Comparison of ENCODE assay signal across 8 cellular contexts in genomic region chr20:63893999-63894357, GRCh38.
DNase-seq lines count a peak whose midpoint lies in the region; TF ChIP-seq lines count a peak whose summit lies in the region.

No MANE protein-coding gene starts in this region.

- no peak overlapping the region for H3K27ac ChIP-seq in BLaER1

- TF ChIP-seq CTCF in nephron (IDR thresholded peaks at IDR 0.05; ENCODE audit: unreplicated experiment in 3 of 3): no peak

- peaks cover 58% of the 10 kb centered on the region for H3K4me1 Mint-ChIP-seq in dendritic cell treated with granulocyte-macrophage colony-stimulating factor and Interleukin-4, amounts not matched to agents 40 ng/mL and 50 ng/mL, for 4 days (ENCODE audit: low read depth)
- H3K4me1 Mint-ChIP-seq in nephron: peaks cover 31% of the 10 kb centered on the region

- H3K4me3 ChIP-seq in BLaER1 (peak overlapping the region; percentile 73; the same call in 1 of the 2 replicates), NT2/D1 (ENCODE audit: insufficient read length, low read depth) (peak overlapping the region; percentile 44)

- H3K27me3 ChIP-seq in BLaER1 (no peaks in the 10 kb centered on the region), NT2/D1 (ENCODE audit: insufficient read depth, insufficient read length) (no peaks in the 10 kb centered on the region)

- H3K9me3 ChIP-seq in BLaER1 (no peaks in the 10 kb centered on the region), NT2/D1 (ENCODE audit: insufficient read depth, low read length) (no peaks in the 10 kb centered on the region)

- H3K9me3 Mint-ChIP-seq in dendritic cell treated with granulocyte-macrophage colony-stimulating factor and Interleukin-4, amounts not matched to agents 40 ng/mL and 50 ng/mL, for 4 days: no peaks in the 10 kb centered on the region
- H3K9me3 Mint-ChIP-seq in nephron: no peaks in the 10 kb centered on the region

- H3K36me3 ChIP-seq in BLaER1: peaks cover 53% of the 10 kb centered on the region
- peaks cover 54% of the 10 kb centered on the region for H3K36me3 ChIP-seq in NT2/D1 (ENCODE audit: insufficient read depth, insufficient read length, low read length)

- H4K20me1 ChIP-seq in BLaER1: peaks cover 89% of the 10 kb centered on the region

- no peak for DNase-seq in NT2/D1 (ENCODE audit: low read depth, low spot score)
- DNase-seq in retina: no peak
- no peak for DNase-seq in NCI-H2107 treated with DMSO at 0.1 percent for 48 hours (lab: John Stamatoyannopoulos, UW; ENCODE audit: unreplicated experiment)
- no peak for DNase-seq in GDM1 (lab: John Stamatoyannopoulos, UW)
- DNase-seq in iPS-NIHi11 (ENCODE audit: low spot score): no peak

- H3K36me3 Mint-ChIP-seq in dendritic cell treated with granulocyte-macrophage colony-stimulating factor and Interleukin-4, amounts not matched to agents 40 ng/mL and 50 ng/mL, for 4 days (ENCODE audit: low read depth): peaks cover 75% of the 10 kb centered on the region
- H3K36me3 Mint-ChIP-seq in nephron (ENCODE audit: low read depth): peaks cover 29% of the 10 kb centered on the region

- H3K27me3 Mint-ChIP-seq in dendritic cell treated with granulocyte-macrophage colony-stimulating factor and Interleukin-4, amounts not matched to agents 40 ng/mL and 50 ng/mL, for 4 days: no peaks in the 10 kb centered on the region
- no peaks in the 10 kb centered on the region for H3K27me3 Mint-ChIP-seq in nephron (ENCODE audit: low read depth)

- peak overlapping the region; percentile 79 for H3K27ac Mint-ChIP-seq in dendritic cell treated with granulocyte-macrophage colony-stimulating factor and Interleukin-4, amounts not matched to agents 40 ng/mL and 50 ng/mL, for 4 days
- peak overlapping the region; percentile 19 to 61 (median 48) for H3K27ac Mint-ChIP-seq in nephron

- H3K9ac ChIP-seq in BLaER1: no peak overlapping the region
- H3K9ac ChIP-seq in NT2/D1 (ENCODE audit: insufficient read length, low read depth): peak overlapping the region; percentile 14

- H3K4me1 ChIP-seq in BLaER1 (peaks cover 54% of the 10 kb centered on the region), NT2/D1 (ENCODE audit: insufficient read depth, insufficient read length) (peaks cover 9% of the 10 kb centered on the region)

- H3K4me3 Mint-ChIP-seq in dendritic cell treated with granulocyte-macrophage colony-stimulating factor and Interleukin-4, amounts not matched to agents 40 ng/mL and 50 ng/mL, for 4 days: peak overlapping the region; percentile 73
- H3K4me3 Mint-ChIP-seq in nephron: peak overlapping the region; percentile 84 to 91 (median 85)

- H3K4me2 ChIP-seq in BLaER1: peak overlapping the region; percentile 84

- intact Hi-C loops in dendritic cell treated with granulocyte-macrophage colony-stimulating factor and Interleukin-4, amounts not matched to agents 40 ng/mL and 50 ng/mL, for 4 days (cut with micrococcal nuclease): loop anchor here (2.0 kb wide), 1 partner anchor 21 kb away; no protein-coding TSS in a partner anchor
